ENCODE assay signal across 17 cellular contexts in the genomic region with DNA sequence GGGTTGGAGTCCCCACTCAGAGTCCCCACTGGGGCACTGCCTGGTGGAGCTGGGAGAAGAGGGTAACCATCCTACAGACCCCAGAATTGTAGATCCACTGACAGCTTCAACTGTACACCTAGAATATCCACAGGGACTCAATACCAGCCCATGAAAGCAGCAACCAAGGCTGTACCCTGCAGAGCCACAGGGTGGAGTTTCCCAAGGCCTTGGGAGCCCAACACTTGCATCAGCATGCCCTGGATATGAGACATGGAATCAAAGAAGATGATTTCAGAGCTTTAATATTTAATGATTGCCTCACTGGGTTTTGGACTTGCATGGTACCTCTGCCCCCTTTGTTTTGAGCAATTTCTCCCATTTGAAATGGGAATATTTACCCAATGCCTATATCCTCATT.
"Had no signal": no experiment of that assay in that cellular context is flagged by ENCODE, and none has a peak within 500 bp of the region (broad histone marks: within the 10 kb centered on the region; RNA-seq: fewer than 3 reads in every experiment).

No MANE protein-coding gene starts in this region.

- H3K4me1 ChIP-seq: colonic mucosa, suprapubic skin, upper lobe of left lung had no signal

- H3K4me3 ChIP-seq: colonic mucosa, suprapubic skin, upper lobe of left lung had no signal

- H3K27ac ChIP-seq: colonic mucosa, suprapubic skin, upper lobe of left lung had no signal

- H3K27me3 ChIP-seq: colonic mucosa, suprapubic skin, upper lobe of left lung had no signal

- H3K36me3 ChIP-seq: colonic mucosa, suprapubic skin, upper lobe of left lung had no signal

- ATAC-seq: activated CD4-positive, CD25-positive, alpha-beta regulatory T cell treated with anti-CD3 and anti-CD28 coated beads, Interleukin-2, amount 50 U/mL, for 24 hours; activated CD8-positive, alpha-beta memory T cell treated with anti-CD3 and anti-CD28 coated beads, Interleukin-2, amount 10 ng/mL, durations not matched to agents 7 days and 5 days; activated T-cell treated with anti-CD3 and anti-CD28 coated beads, Interleukin-2, amount 50 U/mL, for 4 hours; left ventricle myocardium superior; stimulated activated naive CD8-positive, alpha-beta T cell treated with anti-CD3 and anti-CD28 coated beads, Interleukin-15, Interleukin-2, amounts not matched to agents 100 U/mL and 50 U/mL, for 24 hours had no signal

- DNase-seq: activated CD4-positive, alpha-beta T cell treated with anti-CD3 and anti-CD28 coated beads, Interleukin-2, amount 50 U/mL, for 48 hours; activated CD8-positive, alpha-beta memory T cell treated with anti-CD3 and anti-CD28 coated beads, Interleukin-2, amount 10 ng/mL, durations not matched to agents 7 days and 5 days; activated effector memory CD4-positive, alpha-beta T cell treated with anti-CD3 and anti-CD28 coated beads, Interleukin-2, amount 50 U/mL, for 16 hours; activated naive CD8-positive, alpha-beta T cell treated with anti-CD3 and anti-CD28 coated beads for 36 hours; activated T-cell treated with anti-CD3 and anti-CD28 coated beads, Interleukin-2, amount 50 U/mL, for 4 hours; aorta; colonic mucosa; effector CD8-positive, alpha-beta T cell; islet precursor cell; left ventricle myocardium superior; nephron progenitor cell; stimulated activated CD4-positive, alpha-beta T cell treated with anti-CD3 and anti-CD28 coated beads, Interleukin-2, amount 100 ng/mL, for 48 hours; stimulated activated CD8-positive, alpha-beta memory T cell treated with anti-CD3 and anti-CD28 coated beads, Interleukin-4, amount 100 ng/mL, for 48 hours; stimulated activated naive CD8-positive, alpha-beta T cell treated with anti-CD3 and anti-CD28 coated beads, Interleukin-15, Interleukin-2, amounts not matched to agents 100 U/mL and 50 U/mL, for 24 hours; upper lobe of left lung had no signal

- H3K9me3 ChIP-seq: colonic mucosa, suprapubic skin had no signal
